8 cellular contexts compared by ENCODE assay signal in the genomic region with DNA sequence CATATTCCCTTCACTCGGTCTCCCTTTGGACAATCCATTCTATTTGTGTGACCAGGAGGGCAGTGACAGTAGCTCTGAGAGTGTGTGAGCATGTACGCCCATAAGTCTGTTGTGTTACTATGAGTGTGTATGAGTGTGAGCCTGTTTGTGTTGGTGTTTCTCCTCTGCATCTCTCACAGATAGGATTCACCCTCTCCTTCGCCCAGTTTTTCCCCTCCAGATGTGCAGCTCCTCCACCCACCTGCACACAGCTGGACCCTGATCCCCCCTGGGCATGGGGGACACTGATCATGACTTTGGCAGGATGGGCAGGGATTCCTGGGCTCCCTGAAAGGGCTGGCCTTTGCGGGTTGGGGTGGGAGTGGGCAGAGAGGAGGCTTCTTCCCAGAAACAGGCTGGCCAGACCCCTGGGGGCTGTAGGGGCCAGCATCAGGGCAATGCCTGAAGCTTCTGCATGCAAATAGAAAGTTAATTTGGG. TPM values are rescaled to one million over a fixed set of nuclear protein-coding genes. Genes with fewer than 3 reads are reported as not detected.
DNase-seq lines count a peak whose midpoint lies in the region; ATAC-seq and TF ChIP-seq lines count a peak whose summit lies in the region.

No MANE protein-coding gene starts in this region.

- H3K27me3 ChIP-seq in spleen (replicated peaks in 1 of 7) = peaks cover 0 to 27% (median 8%) of the 10 kb centered on the region in 7 donors

- H3K9me3 Mint-ChIP-seq in HFFc6 = no peaks in the 10 kb centered on the region
- no peaks in the 10 kb centered on the region for H3K9me3 Mint-ChIP-seq in activated T-helper 17 cell treated with anti-CD3 and anti-CD28 coated beads, Interleukin-2, amount 50 U/mL, for 72 hours

- H3K4me3 ChIP-seq in iPS-11a (ENCODE audit: low read depth, low read length) = peak overlapping the region; percentile 63
- H3K4me3 ChIP-seq in spleen = peak overlapping the region in 7 of 8 donors; percentile 2 to 65 (median 36)

- 40 to 68% (median 60%) methylated on average over 4 of the region's 4 CpGs for WGBS in spleen, 5 donors

- H3K36me3 Mint-ChIP-seq in HFFc6 (ENCODE audit: low read depth) = peaks cover 16% of the 10 kb centered on the region
- no peaks in the 10 kb centered on the region for H3K36me3 Mint-ChIP-seq in activated T-helper 17 cell treated with anti-CD3 and anti-CD28 coated beads, Interleukin-2, amount 50 U/mL, for 72 hours (ENCODE audit: low read depth)

- in situ Hi-C loops in GM13977 (cut with MboI; ENCODE audit: low pct_unique_long_range_greater_than_20kb, low sequenced_read_pairs, unreplicated experiment) = no loop called here

- H3K4me1 Mint-ChIP-seq in HFFc6 (ENCODE audit: low read depth) = peaks cover 71% of the 10 kb centered on the region
- peaks cover 7% of the 10 kb centered on the region for H3K4me1 Mint-ChIP-seq in activated T-helper 17 cell treated with anti-CD3 and anti-CD28 coated beads, Interleukin-2, amount 50 U/mL, for 72 hours

- intact Hi-C loops in spleen (cut with DNase I; ENCODE audit: low total_unique reads) = no loop called here

- peaks cover 0 to 29% (median 6%) of the 10 kb centered on the region in 6 donors for H3K36me3 ChIP-seq in spleen

- TF ChIP-seq POLR2A in spleen (IDR thresholded peaks at IDR 0.05) = no peak

- peak overlapping the region; percentile 92 for H3K27ac Mint-ChIP-seq in HFFc6
- H3K27ac Mint-ChIP-seq in activated T-helper 17 cell treated with anti-CD3 and anti-CD28 coated beads, Interleukin-2, amount 50 U/mL, for 72 hours = no peak overlapping the region

- H3K4me3 Mint-ChIP-seq in HFFc6 = peak overlapping the region; percentile 79
- H3K4me3 Mint-ChIP-seq in activated T-helper 17 cell treated with anti-CD3 and anti-CD28 coated beads, Interleukin-2, amount 50 U/mL, for 72 hours = peak overlapping the region; percentile 66

- H3K27ac ChIP-seq in spleen = peak overlapping the region in 7 of 8 donors; percentile 67 to 82 (median 74)

- no peak for DNase-seq in HFFc6
- DNase-seq in spleen = peak; percentile 53
- no peak for DNase-seq in GM13977 (ENCODE audit: low spot score)
- DNase-seq in NCI-H2196 (lab: John Stamatoyannopoulos, UW; ENCODE audit: unreplicated experiment) = no peak
- DNase-seq in cerebellar nuclear complex (lab: John Stamatoyannopoulos, UW) = no peak

- H3K27me3 Mint-ChIP-seq in HFFc6 (ENCODE audit: insufficient read depth) = peaks cover 4% of the 10 kb centered on the region
- H3K27me3 Mint-ChIP-seq in activated T-helper 17 cell treated with anti-CD3 and anti-CD28 coated beads, Interleukin-2, amount 50 U/mL, for 72 hours = peaks cover 14% of the 10 kb centered on the region

- TF ChIP-seq CTCF in HFFc6 (IDR thresholded peaks at IDR 0.05) (no peak), spleen (IDR thresholded peaks at IDR 0.05 in 8 of 11, conservative IDR thresholded peaks at IDR 0.05 in 3 of 11) (no peak), GM13977 (IDR thresholded peaks at IDR 0.05; ENCODE audit: extremely low read depth, insufficient read depth, missing control alignments) (no peak)

- H3K9me3 ChIP-seq in spleen = no peaks in the 10 kb centered on the region

- H3K4me1 ChIP-seq in spleen = peaks cover 21 to 66% (median 55%) of the 10 kb centered on the region in 6 donors

- no peak for ATAC-seq in activated T-helper 17 cell treated with anti-CD3 and anti-CD28 coated beads, Interleukin-2, amount 50 U/mL, for 72 hours (replicated peaks)
- no peak for ATAC-seq in HG03175 (IDR thresholded peaks at IDR 0.05; ENCODE audit: unreplicated experiment)

RNA-seq across cellular contexts. Expression of a gene that starts 14.5 kb away (rescaled TPM):
- total RNA-seq in HFFc6 (2021; fragmentation: NEBNext Ultra II Directional; extraction: Animal tissue kit (Norgen Biotek cat#: 25700)) = 100 to 1,000 TPM; 106 to 121 (median 114) TPM
- 1 to 10 TPM; 2.2 to 4.7 TPM for total RNA-seq in activated T-helper 17 cell treated with anti-CD3 and anti-CD28 coated beads, Interleukin-2, amount 50 U/mL, for 72 hours
- total RNA-seq in spleen = 100 to 1,000 TPM in 3 of 7 donors, 10 to 100 TPM in 4; 34.7 to 162 (median 84.2) TPM
- 10 to 100 TPM; 13.0 to 70.9 (median 53.3) TPM for polyA plus RNA-seq in spleen

RNA-seq across cellular contexts. Expression of a gene that starts 49.7 kb away (rescaled TPM):
- 100 to 1,000 TPM; 271 to 331 (median 319) TPM for total RNA-seq in HFFc6 (2021; fragmentation: NEBNext Ultra II Directional; extraction: Animal tissue kit (Norgen Biotek cat#: 25700))
- total RNA-seq in activated T-helper 17 cell treated with anti-CD3 and anti-CD28 coated beads, Interleukin-2, amount 50 U/mL, for 72 hours = 100 to 1,000 TPM; 143 to 155 TPM
- total RNA-seq in spleen = 100 to 1,000 TPM in 2 of 7 donors, 10 to 100 TPM in 5; 75.1 to 106 (median 98.8) TPM
- 10 to 100 TPM; 33.8 to 49.9 (median 41.3) TPM for polyA plus RNA-seq in spleen

RNA-seq across cellular contexts. Expression of a gene that starts 56.2 kb away (rescaled TPM):
- 10 to 100 TPM; 17.3 to 22.4 (median 20.2) TPM for total RNA-seq in HFFc6 (2021; fragmentation: NEBNext Ultra II Directional; extraction: Animal tissue kit (Norgen Biotek cat#: 25700))
- total RNA-seq in activated T-helper 17 cell treated with anti-CD3 and anti-CD28 coated beads, Interleukin-2, amount 50 U/mL, for 72 hours = 1 to 10 TPM; 7.0 to 7.5 TPM
- 10 to 100 TPM in 6 of 7 donors, 1 to 10 TPM in 1; 10.0 to 21.9 (median 16.9) TPM for total RNA-seq in spleen
- polyA plus RNA-seq in spleen = 10 to 100 TPM; 12.4 to 17.2 (median 13.9) TPM

RNA-seq across cellular contexts. Expression of a gene that starts 57.5 kb away (rescaled TPM):
- under 1 TPM in 1 of 6 experiments, not detected in 5; 0.07 TPM for total RNA-seq in HFFc6 (2021; fragmentation: NEBNext Ultra II Directional; extraction: Animal tissue kit (Norgen Biotek cat#: 25700))
- not detected for total RNA-seq in activated T-helper 17 cell treated with anti-CD3 and anti-CD28 coated beads, Interleukin-2, amount 50 U/mL, for 72 hours
- total RNA-seq in spleen = not detected
- polyA plus RNA-seq in spleen = 1 to 10 TPM in 2 of 3 donors, under 1 TPM in 1; 0.33 to 2.3 (median 2.0) TPM

Comparison
In these comparisons a context has a peak if more than half of its experiments do, and no peak if none do; other contexts are left out.
1. RNA of a gene that starts 14.5 kb away (total RNA-seq): 106 to 121 TPM in HFFc6 and 34.7 to 162 TPM in spleen; 2.2 to 4.7 TPM in activated T-helper 17 cell treated with anti-CD3 and anti-CD28 coated beads, Interleukin-2, amount 50 U/mL, for 72 hours; every median in the first group is over 4 times any median in the second.